Comparison of ENCODE assay signal across 13 cellular contexts in genomic region chr7:47153571-47153970, GRCh38.
DNase-seq lines count a peak whose midpoint lies in the region; FAIRE-seq and TF ChIP-seq lines count a peak whose summit lies in the region.
"Had no signal": no experiment of that assay in that cellular context is flagged by ENCODE, and none has a peak within 500 bp of the region (broad histone marks: within the 10 kb centered on the region; RNA-seq: fewer than 3 reads in every experiment).

No MANE protein-coding gene starts in this region.

- DNase-seq in HT-29 (ENCODE audit: low spot score), result peak; percentile 44
- peak; percentile 86 for DNase-seq in islet precursor cell
- no peak for DNase-seq in stimulated activated CD4-positive, alpha-beta T cell treated with anti-CD3 and anti-CD28 coated beads, Interleukin-15, amount 100 ng/mL, for 24 hours
- DNase-seq in NCI-H2107 (lab: John Stamatoyannopoulos, UW), result no peak
- no peak for DNase-seq in RCC 7860 (ENCODE audit: low spot score)
- DNase-seq in GF-D8 (lab: John Stamatoyannopoulos, UW), result no peak
- DNase-seq: activated CD4-positive, alpha-beta T cell treated with anti-CD3 and anti-CD28 coated beads, Interleukin-2, amount 50 U/mL, for 4 hours; DMS79 treated with DMSO at 0.1 percent for 48 hours; stimulated activated CD4-positive, alpha-beta T cell treated with anti-CD3 and anti-CD28 coated beads, Interleukin-4, amount 100 ng/mL, for 4 hours had no signal

- no peak for FAIRE-seq in RCC 7860 (lab: Jason Lieb, UNC)

- no peaks in the 10 kb centered on the region for H3K79me2 ChIP-seq in OCI-LY1 (ENCODE audit: insufficient read depth, low read length)

- TF ChIP-seq CTCF in OCI-LY1 (IDR thresholded peaks at IDR 0.05; ENCODE audit: low read length), result no peak

- H3K36me3 ChIP-seq in OCI-LY1 (ENCODE audit: insufficient read depth, low read length) (peaks cover 6% of the 10 kb centered on the region; the same call in 1 of the 2 replicates), skeletal muscle satellite cell (ENCODE audit: insufficient read depth, low read length) (no peaks in the 10 kb centered on the region)
- H3K36me3 ChIP-seq: heart left ventricle, thoracic aorta had no signal

- peaks cover 6% of the 10 kb centered on the region; the same call in 1 of the 2 replicates for H3K9me3 ChIP-seq in OCI-LY1 (ENCODE audit: low read length)
- H3K9me3 ChIP-seq in skeletal muscle satellite cell (replicated peaks; ENCODE audit: low read length), result peaks cover 2% of the 10 kb centered on the region
- H3K9me3 ChIP-seq: heart left ventricle, thoracic aorta had no signal

- H3K4me2 ChIP-seq in OCI-LY1 (ENCODE audit: low read length) (peak overlapping the region; percentile 36), skeletal muscle satellite cell (ENCODE audit: low read length) (peak overlapping the region; percentile 34)

- H3K4me3 ChIP-seq in OCI-LY1 (ENCODE audit: low read depth, low read length, poor library complexity, severe bottlenecking) (peak overlapping the region; percentile 16), skeletal muscle satellite cell (ENCODE audit: low read length) (no peak overlapping the region)
- H3K4me3 ChIP-seq: heart left ventricle, thoracic aorta had no signal

- peak overlapping the region; percentile 28; the same call in 1 of the 2 replicates for H3K9ac ChIP-seq in OCI-LY1 (ENCODE audit: low read length)
- peak overlapping the region; percentile 68 for H3K9ac ChIP-seq in skeletal muscle satellite cell (ENCODE audit: low read depth, low read length)

- H4K20me1 ChIP-seq in OCI-LY1 (ENCODE audit: insufficient read depth, low read length), result no peaks in the 10 kb centered on the region

- H3K4me1 ChIP-seq in OCI-LY1 (ENCODE audit: insufficient read depth, low read length, severe bottlenecking), result peaks cover 79% of the 10 kb centered on the region
- peaks cover 40% of the 10 kb centered on the region for H3K4me1 ChIP-seq in skeletal muscle satellite cell (ENCODE audit: control insufficient read depth, insufficient read depth, low read length)

- no peaks in the 10 kb centered on the region for H3F3A ChIP-seq in OCI-LY1 (ENCODE audit: insufficient read depth, low read length)

- 0 out of 2 replicates have a peak overlapping the region, but pooled peaks have one; percentile 2 for H2AFZ ChIP-seq in OCI-LY1 (ENCODE audit: low read length)

- no peaks in the 10 kb centered on the region for H3K9me2 ChIP-seq in OCI-LY1 (ENCODE audit: low read depth, low read length)

- no peaks in the 10 kb centered on the region for H3K27me3 ChIP-seq in OCI-LY1 (ENCODE audit: insufficient read depth, low read length)
- no peaks in the 10 kb centered on the region for H3K27me3 ChIP-seq in skeletal muscle satellite cell (ENCODE audit: control insufficient read depth, insufficient read depth, low read length)
- H3K27me3 ChIP-seq: heart left ventricle had no signal

- H3K27ac ChIP-seq in OCI-LY1 (ENCODE audit: low read depth, low read length, poor library complexity, severe bottlenecking), result peak overlapping the region; percentile 96
- H3K27ac ChIP-seq: heart left ventricle, thoracic aorta had no signal

Comparison
In these comparisons a context has a peak if more than half of its experiments do, and no peak if none do; other contexts are left out.
1. DNase-seq: peak in HT-29 (single experiment) and islet precursor cell (single experiment); none in stimulated activated CD4-positive, alpha-beta T cell treated with anti-CD3 and anti-CD28 coated beads, Interleukin-15, amount 100 ng/mL, for 24 hours (single experiment), NCI-H2107 (single experiment), RCC 7860 (single experiment) and GF-D8 (single experiment).